Comparison of ENCODE assay signal across 18 cellular contexts in genomic region chr14:93953739-93954515, GRCh38. TPM values are rescaled to one million over a fixed set of nuclear protein-coding genes. Genes with fewer than 3 reads are reported as not detected.
DNase-seq lines count a peak whose midpoint lies in the region; ATAC-seq and TF ChIP-seq lines count a peak whose summit lies in the region.
"Had no signal": no experiment of that assay in that cellular context is flagged by ENCODE, and none has a peak within 500 bp of the region (broad histone marks: within the 10 kb centered on the region; RNA-seq: fewer than 3 reads in every experiment).

No MANE protein-coding gene starts in this region.

- peaks cover 78% of the 10 kb centered on the region for H3K4me1 Mint-ChIP-seq in T-helper 1 cell treated with Interleukin-12 subunit alpha and Interleukin-12 subunit beta and Interleukin-4 antibody, amounts not matched to agents 30 μg/mL and 1 μg/mL, for 36 hours (ENCODE audit: low read depth)

- H3K27me3 ChIP-seq in colonic mucosa (no peaks in the 10 kb centered on the region), rectal smooth muscle tissue (ENCODE audit: control insufficient read depth, insufficient read depth, low read length) (no peaks in the 10 kb centered on the region)
- H3K27me3 ChIP-seq: SJSA1 had no signal

- H3K4me3 ChIP-seq in NB4 (ENCODE audit: low read depth, low read length) = peak overlapping the region; percentile 8
- no peak overlapping the region for H3K4me3 ChIP-seq in colonic mucosa
- H3K4me3 ChIP-seq in rectal smooth muscle tissue (ENCODE audit: low read length) = peak overlapping the region; percentile 20
- H3K4me3 ChIP-seq: SJSA1 had no signal

- no peaks in the 10 kb centered on the region for H3K9me3 Mint-ChIP-seq in T-helper 1 cell treated with Interleukin-12 subunit alpha and Interleukin-12 subunit beta and Interleukin-4 antibody, amounts not matched to agents 30 μg/mL and 1 μg/mL, for 36 hours

- H3K9me3 ChIP-seq in colonic mucosa = no peaks in the 10 kb centered on the region
- H3K9me3 ChIP-seq: SJSA1 had no signal

- no peaks in the 10 kb centered on the region for H3K36me3 ChIP-seq in colonic mucosa
- H3K36me3 ChIP-seq in rectal smooth muscle tissue (ENCODE audit: control insufficient read depth, insufficient read depth, low read length) = peaks cover 16% of the 10 kb centered on the region
- H3K36me3 ChIP-seq: SJSA1 had no signal

- no peak for ATAC-seq in HG03520 (IDR thresholded peaks at IDR 0.05; ENCODE audit: unreplicated experiment)

- intact Hi-C loops in colonic mucosa (cut with DNase I) = no loop called here

- H3K9ac ChIP-seq in colonic mucosa (ENCODE audit: low read depth in 2 of 2, low read length in 2 of 2) = peak overlapping the region; percentile 8 to 43
- no peak overlapping the region for H3K9ac ChIP-seq in rectal smooth muscle tissue (ENCODE audit: low read length)

- no peak for TF ChIP-seq CTCF in NB4 (IDR thresholded peaks at IDR 0.05; ENCODE audit: low read depth, low read length)
- TF ChIP-seq CTCF in colonic mucosa (IDR thresholded peaks at IDR 0.05) = no peak

- peak overlapping the region; percentile 83 for H3K4me3 Mint-ChIP-seq in T-helper 1 cell treated with Interleukin-12 subunit alpha and Interleukin-12 subunit beta and Interleukin-4 antibody, amounts not matched to agents 30 μg/mL and 1 μg/mL, for 36 hours

- peak overlapping the region; percentile 84 for H3K27ac Mint-ChIP-seq in T-helper 1 cell treated with Interleukin-12 subunit alpha and Interleukin-12 subunit beta and Interleukin-4 antibody, amounts not matched to agents 30 μg/mL and 1 μg/mL, for 36 hours

- no peak for DNase-seq in T-helper 1 cell
- peak; percentile 47 for DNase-seq in NB4 (ENCODE audit: low read depth)
- DNase-seq in colonic mucosa = no peak
- no peak for DNase-seq in NOMO-1 (lab: John Stamatoyannopoulos, UW; ENCODE audit: unreplicated experiment in 2 of 2)
- DNase-seq in AML-193 (lab: John Stamatoyannopoulos, UW) = no peak
- DNase-seq: activated CD4-positive, CD25-positive, alpha-beta regulatory T cell treated with anti-CD3 and anti-CD28 coated beads, Interleukin-2, amount 50 U/mL, for 72 hours; effector CD4-positive, alpha-beta T cell; glutamatergic neuron had no signal

- no peak overlapping the region for H3K27ac ChIP-seq in colonic mucosa
- peak overlapping the region; percentile 67 for H3K27ac ChIP-seq in rectal smooth muscle tissue (ENCODE audit: low read depth, low read length)
- H3K27ac ChIP-seq: SJSA1 had no signal

- H3K4me1 ChIP-seq in colonic mucosa = no peaks in the 10 kb centered on the region
- peaks cover 22% of the 10 kb centered on the region for H3K4me1 ChIP-seq in rectal smooth muscle tissue (ENCODE audit: control insufficient read depth, insufficient read depth, low read length)

- TF ChIP-seq POLR2A in NB4 (IDR thresholded peaks at IDR 0.05; ENCODE audit: extremely low read depth, insufficient read length) = no peak

- peaks cover 51% of the 10 kb centered on the region for H3K36me3 Mint-ChIP-seq in T-helper 1 cell treated with Interleukin-12 subunit alpha and Interleukin-12 subunit beta and Interleukin-4 antibody, amounts not matched to agents 30 μg/mL and 1 μg/mL, for 36 hours (ENCODE audit: low read depth)

- H3K27me3 Mint-ChIP-seq in T-helper 1 cell treated with Interleukin-12 subunit alpha and Interleukin-12 subunit beta and Interleukin-4 antibody, amounts not matched to agents 30 μg/mL and 1 μg/mL, for 36 hours (ENCODE audit: low read depth) = no peaks in the 10 kb centered on the region

RNA-seq across cellular contexts. Expression of gene ASB2, which starts 22.4 kb away (rescaled TPM):
- total RNA-seq in colonic mucosa = 10 to 100 TPM in 1 of 2 donors, 1 to 10 TPM in 1; 1.3 to 13.4 TPM
- total RNA-seq: A172, M059J, NCI-H460, temporal lobe had no signal

RNA-seq across cellular contexts. Expression of gene FAM181A, which starts 26.8 kb away (rescaled TPM):
- not detected for total RNA-seq in colonic mucosa
- total RNA-seq: A172, lower leg skin, M059J, NCI-H460, posterior vena cava, SJSA1 had no signal

RNA-seq across cellular contexts. Expression of gene CCDC197, which starts 43.2 kb away (rescaled TPM):
- total RNA-seq in colonic mucosa = not detected
- total RNA-seq: A172, lower leg skin, M059J, NCI-H460, posterior vena cava, SJSA1, temporal lobe had no signal
